ENCODE assay signal across 8 cellular contexts in the genomic region with DNA sequence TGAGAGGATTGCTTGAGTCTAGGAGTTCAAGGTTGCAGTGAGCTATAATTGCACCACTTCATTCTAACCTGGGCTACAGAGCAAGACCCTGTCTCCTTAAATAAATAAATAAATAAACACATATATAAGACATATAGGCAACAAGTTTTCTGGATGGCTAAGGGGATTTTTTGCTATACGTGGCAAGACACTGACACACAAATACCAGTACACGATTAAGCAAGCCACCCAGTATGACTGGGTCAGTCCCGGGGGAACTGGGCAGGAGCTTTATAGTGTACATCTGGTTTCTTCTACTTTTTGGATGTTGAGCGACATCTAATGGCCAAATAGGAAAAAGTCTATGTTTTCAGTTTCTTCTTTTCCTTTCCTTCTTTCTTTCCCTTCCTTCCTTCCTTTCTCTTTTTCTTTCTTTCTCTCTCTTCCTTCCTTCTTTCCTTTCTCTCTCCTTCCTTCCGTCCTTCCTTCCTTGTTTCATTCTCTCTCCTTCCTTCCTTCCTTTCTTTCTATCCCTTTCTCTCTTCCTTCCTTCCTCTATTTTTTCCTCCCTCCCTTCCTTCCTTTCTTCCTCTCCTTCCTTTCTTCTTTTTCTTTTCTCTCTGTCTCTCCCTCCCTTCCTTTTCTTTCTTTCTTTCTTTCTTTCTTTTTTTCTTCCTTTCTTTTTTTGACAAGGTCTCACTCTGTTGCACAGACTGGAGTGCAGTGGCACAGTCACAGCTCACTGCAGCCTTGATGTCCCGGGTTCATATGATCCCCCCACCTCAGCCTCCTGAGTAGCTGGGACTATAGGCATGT. TPM values are rescaled to one million over a fixed set of nuclear protein-coding genes. Genes with fewer than 3 reads are reported as not detected.
DNase-seq lines count a peak whose midpoint lies in the region; ATAC-seq and TF ChIP-seq lines count a peak whose summit lies in the region.

No MANE protein-coding gene starts in this region.

- H2AFZ ChIP-seq in mesenchymal stem cell (ENCODE audit: low read depth, low read length), result no peak overlapping the region

- no peak overlapping the region for H2BK15ac ChIP-seq in mesenchymal stem cell (ENCODE audit: low read depth, poor library complexity, severe bottlenecking)

- no peaks in the 10 kb centered on the region for H3K36me3 Mint-ChIP-seq in CD8-positive, alpha-beta memory T cell

- peak overlapping the region in 7 of 8 donors; percentile 27 to 86 (median 71) for H3K27ac Mint-ChIP-seq in CD8-positive, alpha-beta memory T cell

- H3K4me3 Mint-ChIP-seq in CD8-positive, alpha-beta memory T cell, result no peak overlapping the region

- H3K4me1 Mint-ChIP-seq in CD8-positive, alpha-beta memory T cell, result peaks cover 20 to 26% (median 25%) of the 10 kb centered on the region in 3 donors

- H2BK120ac ChIP-seq in mesenchymal stem cell (ENCODE audit: low read depth, low read length), result no peak overlapping the region

- peaks cover 13% of the 10 kb centered on the region for H3K4me1 ChIP-seq in CD8-positive, alpha-beta memory T cell (ENCODE audit: insufficient read depth, low read length)
- H3K4me1 ChIP-seq in effector memory CD4-positive, alpha-beta T cell (ENCODE audit: control insufficient read depth, insufficient read depth, low read length, poor library complexity, severe bottlenecking), result peaks cover 12% of the 10 kb centered on the region
- H3K4me1 ChIP-seq in mesenchymal stem cell (ENCODE audit: control insufficient read depth, insufficient read depth, low read depth, low read length) (peaks cover 2% of the 10 kb centered on the region), testis (no peaks in the 10 kb centered on the region)

- no peaks in the 10 kb centered on the region for H3K79me1 ChIP-seq in mesenchymal stem cell (replicated peaks; ENCODE audit: low read length, poor library complexity, severe bottlenecking)

- intact Hi-C loops in testis (cut with DNase I; ENCODE audit: low total_unique reads), result no loop called here

- no peak overlapping the region for H3K27ac ChIP-seq in CD8-positive, alpha-beta memory T cell (ENCODE audit: low read depth, low read length)
- H3K27ac ChIP-seq in VCaP, result peak overlapping the region; percentile 34; the same call in 1 of the 2 replicates
- H3K27ac ChIP-seq in effector memory CD4-positive, alpha-beta T cell (ENCODE audit: insufficient read depth, low read length, poor library complexity, severe bottlenecking), result no peak overlapping the region
- no peak overlapping the region for H3K27ac ChIP-seq in mesenchymal stem cell (ENCODE audit: low read length, poor library complexity, severe bottlenecking)
- H3K27ac ChIP-seq in testis, result no peak overlapping the region

- H3K36me3 ChIP-seq in CD8-positive, alpha-beta memory T cell (ENCODE audit: insufficient read depth, low read length), result no peaks in the 10 kb centered on the region
- no peaks in the 10 kb centered on the region for H3K36me3 ChIP-seq in effector memory CD4-positive, alpha-beta T cell (ENCODE audit: control insufficient read depth, insufficient read depth, low read length)
- H3K36me3 ChIP-seq in mesenchymal stem cell (ENCODE audit: control insufficient read depth in 1 of 2, insufficient read depth in 2 of 2, low read depth in 1 of 2, low read length in 2 of 2) (no peaks in the 10 kb centered on the region), testis (ENCODE audit: low read depth, missing control alignments) (no peaks in the 10 kb centered on the region)

- ATAC-seq in GM19023 (IDR thresholded peaks at IDR 0.05; ENCODE audit: unreplicated experiment) (peak; percentile 99), HG03060 (IDR thresholded peaks at IDR 0.05; ENCODE audit: low read depth, unreplicated experiment) (peak; percentile 99)

- no peak for TF ChIP-seq POLR2A in testis (IDR thresholded peaks at IDR 0.05)

- H2BK12ac ChIP-seq in mesenchymal stem cell (ENCODE audit: low read length in 2 of 2), result no peak overlapping the region

- H3K27me3 ChIP-seq in CD8-positive, alpha-beta memory T cell (ENCODE audit: insufficient read depth, low read length, poor library complexity, severe bottlenecking), result no peaks in the 10 kb centered on the region
- H3K27me3 ChIP-seq in effector memory CD4-positive, alpha-beta T cell (replicated peaks; ENCODE audit: control insufficient read depth, insufficient read depth, low read length, poor library complexity, severe bottlenecking), result no peaks in the 10 kb centered on the region
- H3K27me3 ChIP-seq in mesenchymal stem cell (ENCODE audit: control insufficient read depth in 1 of 2, insufficient read depth in 1 of 2, low read length in 2 of 2), result no peaks in the 10 kb centered on the region
- H3K27me3 ChIP-seq in testis, result no peaks in the 10 kb centered on the region

- no peak overlapping the region for H3K4ac ChIP-seq in mesenchymal stem cell (ENCODE audit: low read depth in 1 of 2, low read length in 2 of 2)

- POLR2A ChIA-PET in CD8-positive, alpha-beta memory T cell (lab: Charles Lee), result interaction anchor here (0.5 to 1.2 kb wide), 4 partner anchors 46 to 126 kb away, joined by 3 to 6 read pairs (median 3); no protein-coding TSS in a partner anchor

- H4K8ac ChIP-seq in mesenchymal stem cell (ENCODE audit: low read length), result no peak overlapping the region

- CTCF ChIA-PET in CD8-positive, alpha-beta memory T cell (lab: Charles Lee), result interaction anchor here (0.6 to 4.4 kb wide), 20 partner anchors 10 to 919 kb away, joined by 3 to 33 read pairs (median 6); a partner anchor contains a TSS

- no peak overlapping the region for H4K91ac ChIP-seq in mesenchymal stem cell (ENCODE audit: low read length)

- WGBS in mesenchymal stem cell, result 33% methylated on average over 3 of the region's 6 CpGs
- 29 to 33% methylated on average over 6 of the region's 6 CpGs for WGBS in testis, 2 donors

- no peak overlapping the region for H3K14ac ChIP-seq in mesenchymal stem cell (ENCODE audit: low read length in 2 of 2)

- H3K23ac ChIP-seq in mesenchymal stem cell (ENCODE audit: low read length in 2 of 2), result no peak overlapping the region

- no peak overlapping the region for H3K18ac ChIP-seq in mesenchymal stem cell (ENCODE audit: low read depth in 1 of 2, low read length in 2 of 2)

- H3K4me2 ChIP-seq in mesenchymal stem cell (ENCODE audit: low read length, poor library complexity, severe bottlenecking), result no peak overlapping the region

- no peaks in the 10 kb centered on the region for H3K9me3 Mint-ChIP-seq in CD8-positive, alpha-beta memory T cell

- peak overlapping the region; percentile 86 for H3K9ac ChIP-seq in mesenchymal stem cell (ENCODE audit: low read length)

- H3K4me3 ChIP-seq in CD8-positive, alpha-beta memory T cell (ENCODE audit: low read length), result no peak overlapping the region
- H3K4me3 ChIP-seq in effector memory CD4-positive, alpha-beta T cell (ENCODE audit: insufficient read depth, low read depth, low read length, poor library complexity, severe bottlenecking), result no peak overlapping the region
- H3K4me3 ChIP-seq in mesenchymal stem cell (ENCODE audit: insufficient read depth in 1 of 2, low read depth in 1 of 2, low read length in 2 of 2), result no peak overlapping the region
- H3K4me3 ChIP-seq in testis, result no peak overlapping the region

- H3K9me3 ChIP-seq in CD8-positive, alpha-beta memory T cell (ENCODE audit: low read length), result no peaks in the 10 kb centered on the region
- no peaks in the 10 kb centered on the region for H3K9me3 ChIP-seq in effector memory CD4-positive, alpha-beta T cell (ENCODE audit: control insufficient read depth, low read length)
- no peaks in the 10 kb centered on the region for H3K9me3 ChIP-seq in mesenchymal stem cell (ENCODE audit: control insufficient read depth, low read length)
- no peaks in the 10 kb centered on the region for H3K9me3 ChIP-seq in testis

- H2AK5ac ChIP-seq in mesenchymal stem cell (ENCODE audit: low read length, severe bottlenecking), result no peak overlapping the region

- no peak overlapping the region for H2BK5ac ChIP-seq in mesenchymal stem cell (ENCODE audit: low read depth, low read length, poor library complexity, severe bottlenecking)

- TF ChIP-seq CTCF in VCaP (conservative IDR thresholded peaks at IDR 0.05) (peak; percentile 82), testis (IDR thresholded peaks at IDR 0.05) (peak in 2 of 3 experiments; percentile 8 to 29)

- peaks cover 0 to 1% of the 10 kb centered on the region in 2 donors for H3K27me3 Mint-ChIP-seq in CD8-positive, alpha-beta memory T cell

- DNase-seq in CD8-positive, alpha-beta memory T cell, result peak in 3 of 5 donors; percentile 17 to 51 (median 40)
- DNase-seq in NCI-H2081 (lab: John Stamatoyannopoulos, UW) (peak; percentile 58 to 70), mesenchymal stem cell (peak; percentile 97), testis (no peak)
- DNase-seq in effector memory CD4-positive, alpha-beta T cell, result peak in 2 of 3 donors; percentile 9 to 19

RNA-seq across cellular contexts. Expression of a gene that starts 47.0 kb away (rescaled TPM):
- 10 to 100 TPM; 37.8 to 38.8 TPM for total RNA-seq in CD8-positive, alpha-beta memory T cell
- 73.9 TPM for polyA plus RNA-seq in CD8-positive, alpha-beta memory T cell
- 128 TPM for polyA plus RNA-seq in mesenchymal stem cell (2013, experiment 1 of 2)
- 127 TPM for polyA plus RNA-seq in mesenchymal stem cell (2013, experiment 2 of 2)
- 100 to 1,000 TPM; 119 to 136 TPM for total RNA-seq in testis
- polyA plus RNA-seq in testis (ENCODE audit: insufficient read depth, low read depth, low replicate concordance), result 52.3 TPM

RNA-seq across cellular contexts. Expression of a gene that starts 56.2 kb away (rescaled TPM):
- total RNA-seq in CD8-positive, alpha-beta memory T cell, result 10 to 100 TPM; 19.8 to 20.0 TPM
- 46.6 TPM for polyA plus RNA-seq in CD8-positive, alpha-beta memory T cell
- polyA plus RNA-seq in mesenchymal stem cell (2013, experiment 1 of 2), result 14.6 TPM
- polyA plus RNA-seq in mesenchymal stem cell (2013, experiment 2 of 2), result 13.9 TPM
- 100 to 1,000 TPM; 126 to 136 TPM for total RNA-seq in testis
- polyA plus RNA-seq in testis (ENCODE audit: insufficient read depth, low read depth, low replicate concordance), result 28.8 TPM

Comparison
In these comparisons a context has a peak if more than half of its experiments do, and no peak if none do; other contexts are left out.
1. RNA of a gene that starts 56.2 kb away (total RNA-seq): 126 to 136 TPM in testis; 19.8 to 20.0 TPM in CD8-positive, alpha-beta memory T cell; every median in the first group is over 4 times any median in the second.